ENCODE assay signal across 19 cellular contexts in the genomic region with DNA sequence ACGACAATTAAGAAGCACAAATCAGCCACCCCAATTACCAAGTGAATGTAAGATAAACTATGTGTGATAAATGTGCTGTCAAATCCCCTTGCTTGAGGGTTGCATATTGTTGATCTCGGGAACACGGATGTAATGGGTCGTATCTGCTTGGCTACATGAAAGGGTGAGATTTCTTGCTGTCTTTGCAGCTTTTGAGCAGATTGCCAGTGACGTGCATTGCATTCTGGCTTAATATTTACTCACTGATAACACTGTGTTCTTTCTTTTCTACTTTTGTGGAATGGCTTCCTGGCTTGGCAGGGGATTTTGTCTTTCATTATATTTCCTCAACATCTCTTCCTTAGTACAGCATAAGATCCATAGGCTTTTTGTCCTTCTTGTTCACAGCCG. TPM values are rescaled to one million over a fixed set of nuclear protein-coding genes. Genes with fewer than 3 reads are reported as not detected.
DNase-seq lines count a peak whose midpoint lies in the region; ATAC-seq and TF ChIP-seq lines count a peak whose summit lies in the region.
"Had no signal": no experiment of that assay in that cellular context is flagged by ENCODE, and none has a peak within 500 bp of the region (broad histone marks: within the 10 kb centered on the region; RNA-seq: fewer than 3 reads in every experiment).

No MANE protein-coding gene starts in this region.

- ATAC-seq in WTC11 (no peak), heart left ventricle (no peak)
- ATAC-seq: gastroesophageal sphincter, HCT116, natural killer cell, psoas muscle had no signal

- CTCF ChIA-PET in HEK293T (lab: Yijun Ruan, JAX) (no interaction called here), WTC11 (lab: Charles Lee) (no interaction called here)

- no peak overlapping the region for H3K4me2 ChIP-seq in osteoblast (ENCODE audit: insufficient read depth, low read length)
- H3K4me2 ChIP-seq: PC-9 had no signal

- no peak for DNase-seq in HEK293T (ENCODE audit: extremely low spot score)
- no peak for DNase-seq in WTC11 (ENCODE audit: low spot score)
- DNase-seq in osteoblast (ENCODE audit: insufficient read length, low spot score, missing footprints): no peak
- DNase-seq in activated CD4-positive, CD25-positive, alpha-beta regulatory T cell treated with anti-CD3 and anti-CD28 coated beads, Interleukin-2, amount 50 U/mL, for 72 hours: no peak
- no peak for DNase-seq in islet precursor cell
- DNase-seq in SHP77 (lab: John Stamatoyannopoulos, UW): no peak
- DNase-seq in heart left ventricle: no peak
- DNase-seq: activated CD4-positive, alpha-beta T cell treated with anti-CD3 and anti-CD28 coated beads, Interleukin-2, amount 10 ng/mL, durations not matched to agents 7 days and 5 days; activated naive CD4-positive, alpha-beta T cell; anterior cingulate cortex; COR-L47; natural killer cell; NCI-H1105 treated with DMSO at 0.1 percent for 48 hours; NCI-H526 treated with DMSO at 0.1 percent for 48 hours; PC-9; psoas muscle had no signal

- no peak for TF ChIP-seq POLR2A in heart left ventricle (IDR thresholded peaks at IDR 0.05)

- no peaks in the 10 kb centered on the region for H3K36me3 ChIP-seq in iPS-18a (ENCODE audit: control insufficient read depth, low read depth, low read length)
- H3K36me3 ChIP-seq in osteoblast (ENCODE audit: insufficient read depth, low read length): no peaks in the 10 kb centered on the region
- H3K36me3 ChIP-seq in heart left ventricle: no peaks in the 10 kb centered on the region
- H3K36me3 ChIP-seq: gastroesophageal sphincter had no signal

- H3K4me3 ChIP-seq in iPS-18a (ENCODE audit: low read length): peak overlapping the region; percentile 38
- H3K4me3 ChIP-seq in osteoblast (ENCODE audit: insufficient read depth, low read length): no peak overlapping the region
- H3K4me3 ChIP-seq in heart left ventricle: no peak overlapping the region
- H3K4me3 ChIP-seq: gastroesophageal sphincter, PC-9, psoas muscle had no signal

- H3K79me2 ChIP-seq in osteoblast (ENCODE audit: insufficient read depth, low read length): no peaks in the 10 kb centered on the region

- no peak overlapping the region for H3K27ac Mint-ChIP-seq in WTC11
- H3K27ac Mint-ChIP-seq: activated CD4-positive, alpha-beta T cell treated with anti-CD3 and anti-CD28 coated beads, Interleukin-2, amount 10 ng/mL, durations not matched to agents 7 days and 5 days; natural killer cell had no signal

- 14 to 20% (median 18%) methylated on average over 6 of the region's 6 CpGs for WGBS in heart left ventricle, 4 donors

- H3K36me3 Mint-ChIP-seq in WTC11: no peaks in the 10 kb centered on the region
- H3K36me3 Mint-ChIP-seq: natural killer cell had no signal

- intact Hi-C loops in heart left ventricle (cut with DNase I): loop anchor here in 3 of 10 donors (10.0 kb wide), 2 partner anchors 144 to 164 kb away; no protein-coding TSS in a partner anchor

- H3K9ac ChIP-seq in iPS-18a (ENCODE audit: low read length): no peak overlapping the region

- peaks cover 62% of the 10 kb centered on the region for H3K27me3 ChIP-seq in iPS-18a (ENCODE audit: control insufficient read depth, insufficient read depth, low read length)
- H3K27me3 ChIP-seq in osteoblast (ENCODE audit: insufficient read depth, low read length): peaks cover under 1% of the 10 kb centered on the region
- peaks cover 0 to 37% (median 17%) of the 10 kb centered on the region in 9 donors for H3K27me3 ChIP-seq in heart left ventricle

- H3K4me1 ChIP-seq in iPS-18a (ENCODE audit: control insufficient read depth, low read depth, low read length) (peaks cover 18% of the 10 kb centered on the region), osteoblast (ENCODE audit: insufficient read depth, low read length) (peaks cover 9% of the 10 kb centered on the region), heart left ventricle (peaks cover 0 to 8% (median 1%) of the 10 kb centered on the region in 12 donors)
- H3K4me1 ChIP-seq: psoas muscle had no signal

- H3K9me3 ChIP-seq in iPS-18a (ENCODE audit: control insufficient read depth, low read depth, low read length): no peaks in the 10 kb centered on the region
- H3K9me3 ChIP-seq in osteoblast (ENCODE audit: low read depth, low read length): no peaks in the 10 kb centered on the region
- H3K9me3 ChIP-seq in heart left ventricle: no peaks in the 10 kb centered on the region
- H3K9me3 ChIP-seq: gastroesophageal sphincter, psoas muscle had no signal

- no peak overlapping the region for H3K27ac ChIP-seq in iPS-18a (ENCODE audit: low read length)
- H3K27ac ChIP-seq in osteoblast (ENCODE audit: low read depth, low read length): no peak overlapping the region
- no peak overlapping the region for H3K27ac ChIP-seq in heart left ventricle
- H3K27ac ChIP-seq: gastroesophageal sphincter, PC-9, psoas muscle had no signal

- peaks cover 84% of the 10 kb centered on the region for H3K27me3 Mint-ChIP-seq in WTC11 (ENCODE audit: low read depth)

- POLR2A ChIA-PET in HEK293T (lab: Yijun Ruan, JAX) (no interaction called here), WTC11 (lab: Charles Lee) (no interaction called here)

- peak overlapping the region; percentile 6 for H2AFZ ChIP-seq in osteoblast (ENCODE audit: low read length)
- H2AFZ ChIP-seq: PC-9 had no signal

- peak overlapping the region; percentile 16 for H3K4me3 Mint-ChIP-seq in WTC11
- H3K4me3 Mint-ChIP-seq: activated CD4-positive, alpha-beta T cell treated with anti-CD3 and anti-CD28 coated beads, Interleukin-2, amount 10 ng/mL, durations not matched to agents 7 days and 5 days; natural killer cell had no signal

- 0 out of 2 replicates have a peak, but pooled peaks cover 4% of the 10 kb centered on the region for H3K9me3 Mint-ChIP-seq in WTC11
- H3K9me3 Mint-ChIP-seq: activated CD4-positive, alpha-beta T cell treated with anti-CD3 and anti-CD28 coated beads, Interleukin-2, amount 10 ng/mL, durations not matched to agents 7 days and 5 days; natural killer cell had no signal

- no peaks in the 10 kb centered on the region for H4K20me1 ChIP-seq in osteoblast (ENCODE audit: insufficient read depth, low read length)

- H3K4me1 Mint-ChIP-seq in WTC11: peaks cover 27% of the 10 kb centered on the region

- TF ChIP-seq CTCF in WTC11 (IDR thresholded peaks at IDR 0.05) (no peak), osteoblast (IDR thresholded peaks at IDR 0.05; ENCODE audit: extremely low read depth, low read depth, low read length) (no peak), heart left ventricle (IDR thresholded peaks at IDR 0.05) (no peak)

TF ChIP-seq in HEK293T, 16 proteins besides CTCF, POLR2A, EP300 and RAD21:
- TF ChIP-seq FOXK2 (IDR thresholded peaks at IDR 0.05): no peak
- 0 out of 2 replicates have a peak, but pooled peaks have one; percentile 11 for TF ChIP-seq PKNOX1 (IDR thresholded peaks at IDR 0.05)
TF ChIP-seq in HEK293T: peak in this region for 1.

TF ChIP-seq in WTC11, 78 proteins besides CTCF, POLR2A, EP300 and RAD21 (continues in another document):
- TF ChIP-seq NR1H2 (CRISPR knock-in tag; IDR thresholded peaks at IDR 0.05) (no peak), ZNF281 (CRISPR knock-in tag; IDR thresholded peaks at IDR 0.05) (no peak), SOX15 (CRISPR knock-in tag; IDR thresholded peaks at IDR 0.05) (no peak), ATF1 (CRISPR knock-in tag; IDR thresholded peaks at IDR 0.05) (no peak), NR2C2 (CRISPR knock-in tag; IDR thresholded peaks at IDR 0.05) (no peak)
- TF ChIP-seq, protein P1, sequence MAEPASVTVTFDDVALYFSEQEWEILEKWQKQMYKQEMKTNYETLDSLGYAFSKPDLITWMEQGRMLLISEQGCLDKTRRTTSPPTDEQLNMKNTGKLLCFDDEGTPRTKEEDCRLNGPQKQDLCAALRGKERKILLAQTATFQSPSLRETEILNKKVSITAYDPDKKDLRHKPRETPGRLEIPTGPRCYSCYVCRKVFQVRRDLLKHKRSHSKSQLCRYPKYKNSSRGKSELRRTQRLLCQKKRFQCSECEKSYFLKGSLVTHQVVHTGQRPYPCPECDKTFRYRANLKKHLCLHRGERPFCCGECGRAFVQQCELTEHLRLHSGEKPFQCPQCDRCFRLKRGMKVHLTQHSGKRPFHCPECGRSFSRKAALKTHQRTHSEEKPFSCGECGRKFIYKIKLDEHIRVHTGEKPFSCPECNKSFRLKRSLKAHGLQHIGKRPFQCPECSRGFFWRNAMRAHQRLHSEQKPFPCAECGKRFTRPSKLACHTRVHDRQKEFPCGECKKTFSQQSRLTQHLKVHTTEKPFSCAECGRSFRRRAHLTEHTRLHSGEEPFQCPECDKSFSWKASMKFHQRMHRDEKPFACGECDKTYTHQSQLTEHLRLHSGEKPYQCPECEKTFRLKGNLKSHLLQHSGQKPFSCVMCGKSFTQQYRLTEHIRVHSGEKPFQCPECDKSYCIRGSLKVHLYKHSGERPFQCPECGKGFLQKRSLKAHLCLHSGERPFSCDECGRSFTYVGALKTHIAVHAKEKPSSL (CRISPR knock-in tag; conservative IDR thresholded peaks at IDR 0.05): no peak

RNA-seq across cellular contexts. Expression of gene FAM210B, which starts 10.5 kb away (rescaled TPM):
- 16.5 to 19.1 TPM (median 16.5 TPM) in 3 replicates for total RNA-seq in WTC11 (2021)
- total RNA-seq in osteoblast: 69.5 and 89.6 TPM in 2 replicates
- 10 to 100 TPM; 48.3 to 69.8 (median 57.2) TPM for total RNA-seq in heart left ventricle
- 10 to 100 TPM; 32.6 to 34.2 TPM for polyA plus RNA-seq in heart left ventricle

RNA-seq across cellular contexts. Expression of gene AURKA, which starts 43.7 kb away (rescaled TPM):
- total RNA-seq in WTC11 (2021): 89.1 to 103 TPM (median 89.9 TPM) in 3 replicates
- 4.7 and 8.0 TPM in 2 replicates for total RNA-seq in osteoblast
- total RNA-seq in heart left ventricle: 10 to 100 TPM in 2 of 9 donors, 1 to 10 TPM in 7; 2.4 to 11.0 (median 6.3) TPM
- 10 to 100 TPM in 1 of 2 donors, 1 to 10 TPM in 1; 2.2 to 19.5 TPM for polyA plus RNA-seq in heart left ventricle

RNA-seq across cellular contexts. Expression of gene CSTF1, which starts 44.1 kb away (rescaled TPM):
- 53.9 to 58.5 TPM (median 54.2 TPM) in 3 replicates for total RNA-seq in WTC11 (2021)
- 25.0 and 26.8 TPM in 2 replicates for total RNA-seq in osteoblast
- 10 to 100 TPM; 16.0 to 27.3 (median 22.0) TPM for total RNA-seq in heart left ventricle
- polyA plus RNA-seq in heart left ventricle: 10 to 100 TPM in 1 of 2 donors, 1 to 10 TPM in 1; 4.2 to 15.3 TPM
